Comparison of ENCODE assay signal across 18 cellular contexts in the genomic region with DNA sequence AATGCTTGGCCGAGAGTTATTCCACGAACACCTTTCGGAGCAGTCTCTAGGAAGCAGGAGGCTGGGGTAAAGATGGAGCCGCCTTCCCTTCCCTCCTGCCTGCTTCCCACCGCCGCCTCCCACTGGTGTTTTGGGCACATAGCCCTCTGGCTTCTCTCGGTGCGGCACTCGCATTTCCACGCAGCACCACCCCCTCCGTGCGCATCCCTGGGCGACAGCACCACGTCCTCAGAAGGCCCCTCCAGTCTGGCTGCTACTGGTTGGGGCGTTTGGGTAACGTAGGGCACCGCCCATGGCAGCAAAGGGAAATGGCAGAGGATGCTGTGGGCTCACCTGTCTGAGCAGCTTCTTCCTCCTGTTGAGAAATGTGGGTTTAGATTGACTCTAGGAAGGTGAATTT. TPM values are rescaled to one million over a fixed set of nuclear protein-coding genes. Genes with fewer than 3 reads are reported as not detected.
DNase-seq lines count a peak whose midpoint lies in the region; ATAC-seq, FAIRE-seq and TF ChIP-seq lines count a peak whose summit lies in the region.
"Had no signal": no experiment of that assay in that cellular context is flagged by ENCODE, and none has a peak within 500 bp of the region (broad histone marks: within the 10 kb centered on the region; RNA-seq: fewer than 3 reads in every experiment).

No MANE protein-coding gene starts in this region.

- intact Hi-C loops in Right ventricle myocardium superior (cut with DNase I): no loop called here

- H3K36me3 Mint-ChIP-seq in osteocyte (ENCODE audit: unreplicated experiment): no peaks in the 10 kb centered on the region

- no peaks in the 10 kb centered on the region for H3K4me1 Mint-ChIP-seq in osteocyte (ENCODE audit: unreplicated experiment)
- H3K4me1 Mint-ChIP-seq: B cell had no signal

- no peak for ATAC-seq in Right ventricle myocardium superior (ENCODE audit: poor library complexity)
- ATAC-seq: upper lobe of right lung had no signal

- peaks cover 13% of the 10 kb centered on the region for H3K27me3 Mint-ChIP-seq in osteocyte (ENCODE audit: unreplicated experiment)

- no peak overlapping the region for H3K27ac Mint-ChIP-seq in osteocyte (ENCODE audit: unreplicated experiment)
- H3K27ac Mint-ChIP-seq: activated T-helper 2 cell treated with anti-CD3 and anti-CD28 coated beads, Interferon-gamma antibody, Interleukin-2, Interleukin-4, amounts not matched to agents 10 μg/mL and 5 μg/mL and 100 μg/mL, durations not matched to agents 14 hours and 24 hours and 36 hours; B cell had no signal

- H3K9me3 Mint-ChIP-seq in osteocyte (ENCODE audit: unreplicated experiment): no peaks in the 10 kb centered on the region
- H3K9me3 Mint-ChIP-seq: activated T-helper 2 cell treated with anti-CD3 and anti-CD28 coated beads, Interferon-gamma antibody, Interleukin-2, Interleukin-4, amounts not matched to agents 10 μg/mL and 5 μg/mL and 100 μg/mL, durations not matched to agents 14 hours and 24 hours and 36 hours had no signal

- H3K4me3 Mint-ChIP-seq in osteocyte (ENCODE audit: unreplicated experiment): no peak overlapping the region
- H3K4me3 Mint-ChIP-seq: B cell had no signal

- TF ChIP-seq CTCF in astrocyte of the spinal cord (IDR thresholded peaks at IDR 0.05; ENCODE audit: low read depth, low read length) (peak; percentile 2), osteocyte (IDR thresholded peaks at IDR 0.05) (peak; percentile 14)

- DNase-seq in activated effector memory CD4-positive, alpha-beta T cell treated with Interleukin-2 at 50 U/mL for 16 hours: peak; percentile 9
- no peak for DNase-seq in activated effector memory CD4-positive, alpha-beta T cell treated with anti-CD3 and anti-CD28 coated beads, Interleukin-2, amount 50 U/mL, for 16 hours
- DNase-seq in HTR-8/SVneo (ENCODE audit: insufficient read length, low spot score) (no peak), astrocyte of the spinal cord (ENCODE audit: low read depth, low spot score) (no peak), osteocyte (ENCODE audit: extremely low spot score, unreplicated experiment) (no peak), Kasumi-1 (lab: John Stamatoyannopoulos, UW) (no peak), NCI-H510A treated with DMSO at 0.1 percent for 48 hours (lab: John Stamatoyannopoulos, UW) (no peak), Right ventricle myocardium superior (no peak)
- DNase-seq: activated CD4-positive, CD25-positive, alpha-beta regulatory T cell treated with anti-CD3 and anti-CD28 coated beads, Interleukin-2, amount 50 U/mL, for 72 hours; glutamatergic neuron; NCI-H2029; stimulated activated CD4-positive, alpha-beta T cell treated with anti-CD3 and anti-CD28 coated beads, Interleukin-4, amount 100 ng/mL, for 1 hour; upper lobe of right lung had no signal

- in situ Hi-C loops in astrocyte of the spinal cord (cut with HindIII; ENCODE audit: low sequenced_read_pairs): no loop called here

- no peak overlapping the region for H3K4me3 ChIP-seq in astrocyte of the spinal cord (ENCODE audit: low read depth, low read length)
- H3K4me3 ChIP-seq: breast epithelium, upper lobe of right lung had no signal

- peak; percentile 87 for FAIRE-seq in HTR-8/SVneo (lab: Jason Lieb, UNC)

RNA-seq across cellular contexts. Expression of a gene that starts 2.4 kb away (rescaled TPM):
- total RNA-seq in osteocyte (not detected in 2 replicates), Right ventricle myocardium superior (not detected)
- total RNA-seq: activated T-helper 2 cell treated with anti-CD3 and anti-CD28 coated beads, Interferon-gamma antibody, Interleukin-2, Interleukin-4, amounts not matched to agents 10 μg/mL and 5 μg/mL and 100 μg/mL, durations not matched to agents 14 hours and 24 hours and 36 hours; B cell; breast epithelium; pulmonary artery endothelial cell; upper lobe of right lung had no signal

RNA-seq across cellular contexts. Expression of a gene that starts 22.8 kb away (rescaled TPM):
- total RNA-seq in osteocyte: 116 and 119 TPM in 2 replicates
- 25.3 TPM for total RNA-seq in Right ventricle myocardium superior

RNA-seq across cellular contexts. Expression of a gene that starts 41.2 kb away (rescaled TPM):
- total RNA-seq in osteocyte (0.62 TPM in 1 of 2 replicates, not detected in the other), Right ventricle myocardium superior (not detected)
- total RNA-seq: activated T-helper 2 cell treated with anti-CD3 and anti-CD28 coated beads, Interferon-gamma antibody, Interleukin-2, Interleukin-4, amounts not matched to agents 10 μg/mL and 5 μg/mL and 100 μg/mL, durations not matched to agents 14 hours and 24 hours and 36 hours; B cell; breast epithelium; mucosa of gallbladder; pulmonary artery endothelial cell; upper lobe of right lung had no signal

RNA-seq across cellular contexts. Expression of a gene that starts 59.7 kb away (rescaled TPM):
- total RNA-seq in osteocyte (not detected in 2 replicates), Right ventricle myocardium superior (0.22 TPM)
- total RNA-seq: activated T-helper 2 cell treated with anti-CD3 and anti-CD28 coated beads, Interferon-gamma antibody, Interleukin-2, Interleukin-4, amounts not matched to agents 10 μg/mL and 5 μg/mL and 100 μg/mL, durations not matched to agents 14 hours and 24 hours and 36 hours; B cell; pulmonary artery endothelial cell had no signal
